ENCODE assay signal across 22 cellular contexts in genomic region chr7:103336781-103337180, GRCh38.
"Had no signal": no experiment of that assay in that cellular context is flagged by ENCODE, and none has a peak within 500 bp of the region (broad histone marks: within the 10 kb centered on the region; RNA-seq: fewer than 3 reads in every experiment).

No MANE protein-coding gene starts in this region.

- DNase-seq: activated CD4-positive, alpha-beta T cell treated with anti-CD3 and anti-CD28 coated beads for 1 hour; activated CD8-positive, alpha-beta memory T cell treated with anti-CD3 and anti-CD28 coated beads for 24 hours; activated CD8-positive, alpha-beta memory T cell treated with anti-CD3 and anti-CD28 coated beads, Interleukin-2, amount 50 U/mL, for 48 hours; activated effector memory CD4-positive, alpha-beta T cell treated with anti-CD3 and anti-CD28 coated beads, Interleukin-2, amount 50 U/mL, for 16 hours; activated naive CD8-positive, alpha-beta T cell treated with anti-CD3 and anti-CD28 coated beads, Interleukin-2, amount 10 ng/mL, durations not matched to agents 7 days and 5 days; activated T-cell treated with anti-CD3 and anti-CD28 coated beads, Interleukin-2, amount 50 U/mL, for 48 hours; amygdala; foreskin keratinocyte; glutamatergic neuron; hippocampal formation; islet precursor cell; pancreas; right lobe of liver; stimulated activated CD4-positive, alpha-beta T cell treated with anti-CD3 and anti-CD28 coated beads, Interleukin-4, amount 100 ng/mL, for 24 hours; upper lobe of left lung; WERI-Rb-1 had no signal

- H3K27me3 ChIP-seq: foreskin keratinocyte, neutrophil, pancreas, right lobe of liver, upper lobe of left lung had no signal

- H3K9me3 ChIP-seq: neutrophil, pancreas, right lobe of liver, thoracic aorta, upper lobe of left lung had no signal

- H3K4me3 Mint-ChIP-seq: activated naive CD8-positive, alpha-beta T cell treated with anti-CD3 and anti-CD28 coated beads, Interleukin-2, amount 10 ng/mL, durations not matched to agents 7 days and 5 days; natural killer cell treated with Interleukin-12 subunit alpha and Interleukin-12 subunit beta and Interleukin-15 and Interleukin-18, amount 100 ng/mL, for 72 hours; stimulated activated memory B cell treated with anti-CD40 and anti-IgM and Interleukin-4, amounts not matched to agents 10 μg/mL and 1 μg/mL and 100 μg/mL, for 72 hours had no signal

- H3K27ac ChIP-seq: foreskin keratinocyte, neutrophil, pancreas, right lobe of liver, thoracic aorta, upper lobe of left lung, WERI-Rb-1 had no signal

- FAIRE-seq: pancreas had no signal

- H3K4me3 ChIP-seq: lung, pancreas, right lobe of liver, smooth muscle cell, thoracic aorta, upper lobe of left lung had no signal

- H3K27ac Mint-ChIP-seq: activated naive CD8-positive, alpha-beta T cell treated with anti-CD3 and anti-CD28 coated beads, Interleukin-2, amount 10 ng/mL, durations not matched to agents 7 days and 5 days; natural killer cell treated with Interleukin-12 subunit alpha and Interleukin-12 subunit beta and Interleukin-15 and Interleukin-18, amount 100 ng/mL, for 72 hours; stimulated activated memory B cell treated with anti-CD40 and anti-IgM and Interleukin-4, amounts not matched to agents 10 μg/mL and 1 μg/mL and 100 μg/mL, for 72 hours had no signal

- H3K27me3 Mint-ChIP-seq: activated naive CD8-positive, alpha-beta T cell treated with anti-CD3 and anti-CD28 coated beads, Interleukin-2, amount 10 ng/mL, durations not matched to agents 7 days and 5 days; natural killer cell treated with Interleukin-12 subunit alpha and Interleukin-12 subunit beta and Interleukin-15 and Interleukin-18, amount 100 ng/mL, for 72 hours; stimulated activated memory B cell treated with anti-CD40 and anti-IgM and Interleukin-4, amounts not matched to agents 10 μg/mL and 1 μg/mL and 100 μg/mL, for 72 hours had no signal

- ATAC-seq: foreskin keratinocyte; natural killer cell treated with Interleukin-12 subunit alpha and Interleukin-12 subunit beta and Interleukin-15 and Interleukin-18, amount 100 ng/mL, for 72 hours; pancreas; right lobe of liver; stimulated activated memory B cell treated with anti-CD40 and anti-IgM and Interleukin-4, amounts not matched to agents 10 μg/mL and 1 μg/mL and 100 μg/mL, for 72 hours had no signal

- H3K9me3 Mint-ChIP-seq: activated naive CD8-positive, alpha-beta T cell treated with anti-CD3 and anti-CD28 coated beads, Interleukin-2, amount 10 ng/mL, durations not matched to agents 7 days and 5 days; natural killer cell treated with Interleukin-12 subunit alpha and Interleukin-12 subunit beta and Interleukin-15 and Interleukin-18, amount 100 ng/mL, for 72 hours; stimulated activated memory B cell treated with anti-CD40 and anti-IgM and Interleukin-4, amounts not matched to agents 10 μg/mL and 1 μg/mL and 100 μg/mL, for 72 hours had no signal
